In the genomic region with DNA sequence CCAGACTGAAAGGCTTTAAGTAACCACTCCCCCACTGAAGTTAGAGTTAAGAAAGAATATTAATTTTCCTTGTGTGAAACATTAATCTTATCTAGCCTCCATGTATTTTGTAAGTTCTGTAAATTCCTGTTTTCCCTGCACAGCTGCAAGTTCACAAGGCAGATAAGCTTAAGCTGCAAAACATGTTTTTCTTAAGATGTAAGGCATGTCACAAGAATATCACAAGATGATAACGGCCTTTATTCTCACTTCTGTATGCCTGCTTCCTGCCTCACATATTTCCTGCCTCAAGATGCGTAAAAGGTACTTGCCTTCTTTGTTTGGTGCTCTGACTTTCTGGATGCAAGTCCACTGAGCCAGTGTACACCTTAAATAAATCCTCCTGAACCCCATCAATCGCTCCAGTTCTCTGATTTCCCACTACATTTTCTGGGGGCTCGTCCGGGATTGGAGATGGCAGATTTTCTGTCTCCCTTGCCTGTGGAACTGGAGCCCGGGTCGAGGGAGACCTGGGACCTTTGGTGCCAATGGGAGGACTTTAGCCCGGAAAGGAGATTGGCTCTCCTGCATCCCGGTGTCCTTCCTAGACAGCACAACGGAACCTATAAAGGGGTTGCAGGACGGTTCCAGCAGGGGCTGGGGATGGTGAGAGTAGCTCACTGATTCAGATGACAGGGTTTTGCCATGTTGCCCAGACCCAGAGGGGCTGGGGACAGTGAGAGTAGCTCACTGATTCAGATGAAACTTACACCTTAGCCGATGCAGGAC, we compare ENCODE assay signal across 25 cellular contexts. TPM values are rescaled to one million over a fixed set of nuclear protein-coding genes. Genes with fewer than 3 reads are reported as not detected.
A peak's percentile ranks its signal among the peaks of the same experiment; 100 is the strongest.
DNase-seq lines count a peak whose midpoint lies in the region; ATAC-seq and TF ChIP-seq lines count a peak whose summit lies in the region.
"Had no signal": no experiment of that assay in that cellular context is flagged by ENCODE, and none has a peak within 500 bp of the region (broad histone marks: within the 10 kb centered on the region; RNA-seq: fewer than 3 reads in every experiment).

No MANE protein-coding gene starts in this region.

- H3K4me3 ChIP-seq in GM23338 = no peak overlapping the region
- H3K4me3 ChIP-seq: coronary artery, GM12878, HAP-1, thyroid gland had no signal

- H3K9me3 Mint-ChIP-seq in GM23338 (peaks cover 61% of the 10 kb centered on the region), WTC11 (peaks cover 81% of the 10 kb centered on the region)
- peaks cover 23% of the 10 kb centered on the region for H3K9me3 Mint-ChIP-seq in activated naive CD8-positive, alpha-beta T cell treated with anti-CD3 and anti-CD28 coated beads, Interleukin-2, amount 50 U/mL, for 24 hours

- 0 out of 2 replicates have a peak, but pooled peaks cover 3% of the 10 kb centered on the region for H3K36me3 ChIP-seq in GM23338 (ENCODE audit: insufficient read depth)
- H3K36me3 ChIP-seq: HAP-1 had no signal

- H3K27me3 Mint-ChIP-seq in GM23338 (ENCODE audit: insufficient read depth, low read depth, poor library complexity) = no peaks in the 10 kb centered on the region
- H3K27me3 Mint-ChIP-seq in activated naive CD8-positive, alpha-beta T cell treated with anti-CD3 and anti-CD28 coated beads, Interleukin-2, amount 50 U/mL, for 24 hours = no peaks in the 10 kb centered on the region
- peaks cover 4% of the 10 kb centered on the region for H3K27me3 Mint-ChIP-seq in WTC11 (ENCODE audit: low read depth)
- H3K27me3 Mint-ChIP-seq: B cell; brain; natural killer cell treated with Interleukin-12 subunit alpha and Interleukin-12 subunit beta and Interleukin-15 and Interleukin-18, amount 100 ng/mL, for 72 hours had no signal

- ATAC-seq in GM23338 (no peak), GM19395 (IDR thresholded peaks at IDR 0.05; ENCODE audit: unreplicated experiment) (no peak), WTC11 (no peak)
- ATAC-seq in activated naive CD8-positive, alpha-beta T cell treated with anti-CD3 and anti-CD28 coated beads, Interleukin-2, amount 50 U/mL, for 24 hours = no peak
- ATAC-seq: activated naive CD4-positive, alpha-beta T cell treated with anti-CD3 and anti-CD28 coated beads, Interleukin-2, amount 50 U/mL, for 72 hours; activated T-cell treated with anti-CD3 and anti-CD28 coated beads, Interleukin-2, amount 50 U/mL, for 72 hours; GM12878; natural killer cell treated with Interleukin-12 subunit alpha and Interleukin-12 subunit beta and Interleukin-15 and Interleukin-18, amount 100 ng/mL, for 72 hours had no signal

- CTCF ChIA-PET in WTC11 (lab: Charles Lee) = no interaction called here

- no peaks in the 10 kb centered on the region for H3K9me2 ChIP-seq in GM23338 (ENCODE audit: insufficient read depth)

- H3K4me2 ChIP-seq in GM23338 = no peak overlapping the region

- H4K20me1 ChIP-seq in GM23338 (replicated peaks; ENCODE audit: insufficient read depth) = no peaks in the 10 kb centered on the region

- H3K4me1 ChIP-seq in GM23338 (ENCODE audit: insufficient read depth) = no peaks in the 10 kb centered on the region
- H3K4me1 ChIP-seq: HAP-1, thyroid gland had no signal

- H2AFZ ChIP-seq in GM23338 = no peak overlapping the region

- H3K4me1 Mint-ChIP-seq in GM23338 = no peaks in the 10 kb centered on the region
- no peaks in the 10 kb centered on the region for H3K4me1 Mint-ChIP-seq in activated naive CD8-positive, alpha-beta T cell treated with anti-CD3 and anti-CD28 coated beads, Interleukin-2, amount 50 U/mL, for 24 hours
- no peaks in the 10 kb centered on the region for H3K4me1 Mint-ChIP-seq in WTC11
- H3K4me1 Mint-ChIP-seq: B cell, brain had no signal

- H3K4me3 Mint-ChIP-seq in GM23338 (no peak overlapping the region), WTC11 (no peak overlapping the region)
- no peak overlapping the region for H3K4me3 Mint-ChIP-seq in activated naive CD8-positive, alpha-beta T cell treated with anti-CD3 and anti-CD28 coated beads, Interleukin-2, amount 50 U/mL, for 24 hours
- H3K4me3 Mint-ChIP-seq: activated T-cell treated with anti-CD3 and anti-CD28 coated beads, Interleukin-2, amount 50 U/mL, for 72 hours; B cell; brain; natural killer cell treated with Interleukin-12 subunit alpha and Interleukin-12 subunit beta and Interleukin-15 and Interleukin-18, amount 100 ng/mL, for 72 hours had no signal

- POLR2A ChIA-PET in WTC11 (lab: Charles Lee) = no interaction called here

- DNase-seq in DMS 273 (lab: John Stamatoyannopoulos, UW; ENCODE audit: unreplicated experiment) = peak; percentile 27
- no peak for DNase-seq in DMS 273 treated with DMSO at 0.1 percent for 48 hours (lab: John Stamatoyannopoulos, UW)
- peak; percentile 29 for DNase-seq in GM23338 (ENCODE audit: low spot score)
- DNase-seq in activated naive CD8-positive, alpha-beta T cell treated with anti-CD3 and anti-CD28 coated beads, Interleukin-2, amount 50 U/mL, for 24 hours = peak; percentile 24
- DNase-seq in iris pigment epithelial cell (ENCODE audit: low read depth) = peak; percentile 5
- no peak for DNase-seq in nucleus accumbens (lab: John Stamatoyannopoulos, UW)
- no peak for DNase-seq in WTC11 (ENCODE audit: low spot score)
- DNase-seq: activated T-cell treated with anti-CD3 and anti-CD28 coated beads, Interleukin-2, amount 50 U/mL, for 72 hours; hippocampal formation; mammary epithelial cell; NCI-H1436 treated with DMSO at 0.1 percent for 48 hours; NCI-H446 treated with DMSO at 0.1 percent for 48 hours; SHP77; stimulated activated naive CD4-positive, alpha-beta T cell; T-helper 1 cell had no signal

- no peaks in the 10 kb centered on the region for H3K27me3 ChIP-seq in GM23338 (ENCODE audit: insufficient read depth)
- H3K27me3 ChIP-seq: thyroid gland had no signal

- H3K79me2 ChIP-seq in GM23338 (replicated peaks; ENCODE audit: insufficient read depth) = no peaks in the 10 kb centered on the region

- no peak overlapping the region for H3K27ac Mint-ChIP-seq in GM23338
- no peak overlapping the region for H3K27ac Mint-ChIP-seq in activated naive CD8-positive, alpha-beta T cell treated with anti-CD3 and anti-CD28 coated beads, Interleukin-2, amount 50 U/mL, for 24 hours
- H3K27ac Mint-ChIP-seq in WTC11 = no peak overlapping the region
- H3K27ac Mint-ChIP-seq: activated naive CD4-positive, alpha-beta T cell treated with anti-CD3 and anti-CD28 coated beads, Interleukin-2, amount 50 U/mL, for 72 hours; activated T-cell treated with anti-CD3 and anti-CD28 coated beads, Interleukin-2, amount 50 U/mL, for 72 hours; B cell; brain had no signal

- H3F3A ChIP-seq in GM23338 (replicated peaks; ENCODE audit: low read depth) = no peaks in the 10 kb centered on the region

- TF ChIP-seq CTCF in GM23338 (conservative IDR thresholded peaks at IDR 0.05; ENCODE audit: low read depth in 2 of 2) (no peak), WTC11 (IDR thresholded peaks at IDR 0.05) (no peak)

- no peak overlapping the region for H3K27ac ChIP-seq in GM23338 (ENCODE audit: low read depth)
- H3K27ac ChIP-seq: 22Rv1, coronary artery, thyroid gland had no signal

- H3K36me3 Mint-ChIP-seq in GM23338 (ENCODE audit: low read depth) = peaks cover 51% of the 10 kb centered on the region
- H3K36me3 Mint-ChIP-seq in activated naive CD8-positive, alpha-beta T cell treated with anti-CD3 and anti-CD28 coated beads, Interleukin-2, amount 50 U/mL, for 24 hours (ENCODE audit: low read depth) = peaks cover 50% of the 10 kb centered on the region
- peaks cover 59% of the 10 kb centered on the region for H3K36me3 Mint-ChIP-seq in WTC11

TF ChIP-seq in GM23338, 12 proteins besides CTCF, POLR2A, EP300 and RAD21:
- TF ChIP-seq ZNF114 (CRISPR knock-in tag; IDR thresholded peaks at IDR 0.05) = no peak
- no peak for TF ChIP-seq JUNB (IDR thresholded peaks at IDR 0.05; ENCODE audit: unreplicated experiment)
- no peak for TF ChIP-seq POLR2AphosphoS5 (IDR thresholded peaks at IDR 0.05; ENCODE audit: low read depth)

TF ChIP-seq in WTC11, 78 proteins besides CTCF, POLR2A, EP300 and RAD21:
- TF ChIP-seq MXD4 (CRISPR knock-in tag; IDR thresholded peaks at IDR 0.05; ENCODE audit: borderline replicate concordance) = no peak
- no peak for TF ChIP-seq CBFB (CRISPR knock-in tag; IDR thresholded peaks at IDR 0.05; ENCODE audit: low read depth)
TF ChIP-seq in WTC11: peak in this region for 0.

RNA-seq across cellular contexts. Expression of a gene that starts 30.2 kb away (rescaled TPM):
- total RNA-seq in GM23338 (2014; rRNA removed; shearing (Covaris generic)) = 6.0 and 12.6 TPM in 2 replicates
- polyA plus RNA-seq in GM23338 (2016; fragmentation: Nextera tagmentation; extraction: Ambion mirVana) = 4.7 and 5.1 TPM in 2 replicates
- total RNA-seq in WTC11 (2021) = 8.5 to 10.1 TPM (median 9.3 TPM) in 3 replicates

Comparison
In these comparisons a context has a peak if more than half of its experiments do, and no peak if none do; other contexts are left out.
1. DNase-seq: peak in DMS 273 (single experiment), GM23338 (single experiment), activated naive CD8-positive, alpha-beta T cell treated with anti-CD3 and anti-CD28 coated beads, Interleukin-2, amount 50 U/mL, for 24 hours (single experiment) and iris pigment epithelial cell (single experiment); none in DMS 273 treated with DMSO at 0.1 percent for 48 hours (single experiment), nucleus accumbens (0 of 56) and WTC11 (single experiment).